ENCODE assay signal across 14 cellular contexts in the genomic region with DNA sequence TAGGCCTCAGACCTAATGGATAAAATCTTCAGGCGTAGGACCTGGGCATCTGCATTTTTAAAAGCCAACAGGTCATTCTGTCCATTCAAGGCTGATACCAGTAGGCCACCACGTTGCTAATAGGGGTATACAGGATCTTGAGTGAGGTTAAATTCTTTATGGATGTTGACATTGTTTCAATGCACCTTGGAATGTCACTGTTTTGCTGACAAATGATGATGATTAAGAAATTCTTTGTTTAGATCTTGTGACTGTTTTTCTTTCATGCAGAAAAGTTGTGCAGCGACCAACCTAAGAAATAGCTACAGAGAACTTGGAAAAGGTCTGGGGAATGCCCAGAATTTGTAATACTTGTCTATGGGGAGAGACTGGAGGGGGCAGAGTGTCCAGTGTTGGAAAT.
"Had no signal": no experiment of that assay in that cellular context is flagged by ENCODE, and none has a peak within 500 bp of the region (broad histone marks: within the 10 kb centered on the region; RNA-seq: fewer than 3 reads in every experiment).

No MANE protein-coding gene starts in this region.

- H3K27ac ChIP-seq: parathyroid adenoma, testis, upper lobe of right lung had no signal

- DNase-seq: activated CD4-positive, alpha-beta T cell treated with anti-CD3 and anti-CD28 coated beads, Interleukin-2, amount 50 U/mL, for 1 hour; activated CD4-positive, CD25-positive, alpha-beta regulatory T cell; activated gamma-delta T cell treated with Interleukin-2 at 50 U/mL for 16 hours; activated naive CD8-positive, alpha-beta T cell treated with anti-CD3 and anti-CD28 coated beads, Interleukin-2, amount 10 ng/mL, durations not matched to agents 7 days and 5 days; activated T-cell treated with anti-CD3 and anti-CD28 coated beads, Interleukin-2, amount 50 U/mL, for 4 hours; aorta; kidney; retina; stimulated activated CD4-positive, alpha-beta T cell treated with anti-CD3 and anti-CD28 coated beads, Interleukin-15, amount 100 ng/mL, for 24 hours; stimulated activated CD4-positive, alpha-beta T cell treated with anti-CD3 and anti-CD28 coated beads, Interleukin-4, amount 100 ng/mL, for 24 hours; stimulated activated naive CD8-positive, alpha-beta T cell treated with anti-CD3 and anti-CD28 coated beads, Interleukin-15, amount 100 ng/mL, for 72 hours; testis; upper lobe of right lung had no signal

- H3K9ac ChIP-seq: parathyroid adenoma had no signal

- H3K36me3 ChIP-seq: upper lobe of right lung had no signal

- ATAC-seq: activated T-cell treated with anti-CD3 and anti-CD28 coated beads, Interleukin-2, amount 50 U/mL, for 4 hours; stimulated activated naive CD8-positive, alpha-beta T cell treated with anti-CD3 and anti-CD28 coated beads, Interleukin-15, amount 100 ng/mL, for 72 hours; upper lobe of right lung had no signal

- H3K27me3 ChIP-seq: testis, upper lobe of right lung had no signal

- H2AFZ ChIP-seq: parathyroid adenoma had no signal

- H3K9me3 ChIP-seq: testis, upper lobe of right lung had no signal

- H3K4me3 ChIP-seq: testis, upper lobe of right lung had no signal

- H3K4me1 ChIP-seq: parathyroid adenoma, testis, upper lobe of right lung had no signal
